Comparison of ENCODE assay signal across 19 cellular contexts in the genomic region with DNA sequence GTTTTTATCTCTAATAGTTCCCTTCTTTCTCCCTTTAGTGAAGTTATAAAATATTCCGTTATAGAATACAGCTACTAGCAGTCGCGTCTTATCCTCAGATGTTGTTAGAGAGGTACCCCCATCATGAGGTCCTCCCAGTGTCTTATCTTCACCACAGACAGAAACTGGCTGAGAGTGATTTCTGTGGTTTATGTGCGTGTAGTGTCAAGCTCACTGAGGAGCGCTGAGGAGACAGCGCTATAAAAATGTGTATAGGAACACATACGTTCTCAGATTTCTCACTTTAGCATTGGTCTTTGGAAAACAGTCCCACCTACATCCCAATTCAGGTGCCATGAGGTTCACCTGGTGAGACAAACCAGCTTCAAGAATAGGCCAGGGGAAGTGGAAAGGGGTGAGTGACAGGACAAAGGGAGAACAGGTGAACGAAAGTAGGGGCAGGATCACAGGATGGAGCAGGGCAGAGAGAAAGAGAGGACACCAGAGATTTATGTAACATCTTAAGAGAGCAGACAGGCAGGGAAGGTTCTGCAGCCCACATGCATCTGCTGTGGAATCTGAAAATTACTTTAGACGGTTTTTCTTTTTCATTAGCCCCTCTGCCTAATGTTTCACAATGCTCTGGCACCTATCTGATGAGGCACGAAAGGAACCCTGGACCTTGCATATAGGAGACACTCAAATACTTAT. TPM values are rescaled to one million over a fixed set of nuclear protein-coding genes. Genes with fewer than 3 reads are reported as not detected.
DNase-seq lines count a peak whose midpoint lies in the region; ATAC-seq and TF ChIP-seq lines count a peak whose summit lies in the region.
"Had no signal": no experiment of that assay in that cellular context is flagged by ENCODE, and none has a peak within 500 bp of the region (broad histone marks: within the 10 kb centered on the region; RNA-seq: fewer than 3 reads in every experiment).

No MANE protein-coding gene starts in this region.

- H3K27me3 ChIP-seq in KMS-11 (ENCODE audit: insufficient read depth, low read depth) (peaks cover 3% of the 10 kb centered on the region; the same call in 1 of the 2 replicates), sigmoid colon (no peaks in the 10 kb centered on the region), testis (no peaks in the 10 kb centered on the region), smooth muscle cell (ENCODE audit: low read depth) (no peaks in the 10 kb centered on the region)
- H3K27me3 ChIP-seq: adrenal gland had no signal

- H3K9ac ChIP-seq in KMS-11 (no peak overlapping the region), smooth muscle cell (ENCODE audit: low read depth) (no peak overlapping the region)

- no peak overlapping the region for H3K27ac ChIP-seq in KMS-11
- peak overlapping the region; percentile 0 to 100 (median 99) for H3K27ac ChIP-seq in sigmoid colon
- no peak overlapping the region for H3K27ac ChIP-seq in testis
- no peak overlapping the region for H3K27ac ChIP-seq in smooth muscle cell (ENCODE audit: low read depth)
- H3K27ac ChIP-seq: adrenal gland had no signal

- no peaks in the 10 kb centered on the region for H3K36me3 ChIP-seq in KMS-11 (ENCODE audit: insufficient read depth)
- peaks cover 0 to 8% (median 4%) of the 10 kb centered on the region in 4 donors for H3K36me3 ChIP-seq in sigmoid colon
- H3K36me3 ChIP-seq in testis (ENCODE audit: low read depth, missing control alignments): no peaks in the 10 kb centered on the region
- H3K36me3 ChIP-seq in smooth muscle cell (ENCODE audit: low read depth): no peaks in the 10 kb centered on the region
- H3K36me3 ChIP-seq: adrenal gland had no signal

- no peaks in the 10 kb centered on the region for H3K27me3 Mint-ChIP-seq in activated T-cell treated with anti-CD3 and anti-CD28 coated beads, Interleukin-2, amount 50 U/mL, for 4 hours (ENCODE audit: low read depth)
- peaks cover 8% of the 10 kb centered on the region for H3K27me3 Mint-ChIP-seq in brain
- H3K27me3 Mint-ChIP-seq: activated T-cell treated with anti-CD3 and anti-CD28 coated beads, Interleukin-2, amount 50 U/mL, for 24 hours had no signal

- 0 out of 2 replicates have a peak overlapping the region, but pooled peaks have one; percentile 4 for H3K4me2 ChIP-seq in KMS-11
- no peak overlapping the region for H3K4me2 ChIP-seq in smooth muscle cell

- no peak for TF ChIP-seq POLR2A in sigmoid colon (IDR thresholded peaks at IDR 0.05)
- TF ChIP-seq POLR2A in testis (IDR thresholded peaks at IDR 0.05): no peak

- TF ChIP-seq EP300 in sigmoid colon (IDR thresholded peaks at IDR 0.05): no peak

- H3F3A ChIP-seq in smooth muscle cell (ENCODE audit: low read depth): peaks cover 8% of the 10 kb centered on the region

- peaks cover 2% of the 10 kb centered on the region for H3K36me3 Mint-ChIP-seq in activated T-cell treated with anti-CD3 and anti-CD28 coated beads, Interleukin-2, amount 50 U/mL, for 4 hours (ENCODE audit: insufficient read depth)
- peaks cover 21% of the 10 kb centered on the region for H3K36me3 Mint-ChIP-seq in brain

- H3K4me3 ChIP-seq in KMS-11 (IDR thresholded peaks at IDR 0.05; ENCODE audit: insufficient read depth, low read depth, low read length) (no peak overlapping the region), sigmoid colon (no peak overlapping the region), testis (no peak overlapping the region), smooth muscle cell (no peak overlapping the region)
- H3K4me3 ChIP-seq: adrenal gland had no signal

- H3K4me3 Mint-ChIP-seq in activated T-cell treated with anti-CD3 and anti-CD28 coated beads, Interleukin-2, amount 50 U/mL, for 4 hours: peak overlapping the region; percentile 27
- peak overlapping the region; percentile 38 to 58 (median 51) for H3K4me3 Mint-ChIP-seq in brain
- H3K4me3 Mint-ChIP-seq: activated T-cell treated with anti-CD3 and anti-CD28 coated beads, Interleukin-2, amount 50 U/mL, for 24 hours; HFFc6 had no signal

- ATAC-seq in activated T-cell treated with anti-CD3 and anti-CD28 coated beads, Interleukin-2, amount 50 U/mL, for 4 hours: no peak
- ATAC-seq in HG02642 (IDR thresholded peaks at IDR 0.05; ENCODE audit: poor library complexity, unreplicated experiment): no peak

- H2AFZ ChIP-seq in KMS-11 (ENCODE audit: low read depth) (no peak overlapping the region), smooth muscle cell (ENCODE audit: low read depth) (no peak overlapping the region)

- WGBS in sigmoid colon, 2 donors: 71 to 87% methylated on average over 10 of the region's 10 CpGs
- WGBS in testis, 2 donors: 65 to 79% methylated on average over 10 of the region's 10 CpGs
- 55% methylated on average over 10 of the region's 10 CpGs for WGBS in smooth muscle cell (ENCODE audit: low lambda C conversion rate)

- H3K9me3 ChIP-seq in sigmoid colon (no peaks in the 10 kb centered on the region), testis (no peaks in the 10 kb centered on the region), smooth muscle cell (replicated peaks; ENCODE audit: low read depth) (no peaks in the 10 kb centered on the region)
- H3K9me3 ChIP-seq: adrenal gland had no signal

- H3K79me2 ChIP-seq in KMS-11 (ENCODE audit: insufficient read depth, low read depth) (0 out of 2 replicates have a peak, but pooled peaks cover 4% of the 10 kb centered on the region), smooth muscle cell (ENCODE audit: low read depth) (peaks cover 17% of the 10 kb centered on the region)

- peak overlapping the region in 4 of 5 experiments; percentile 19 to 84 (median 66) for H3K27ac Mint-ChIP-seq in brain
- H3K27ac Mint-ChIP-seq: activated T-cell treated with anti-CD3 and anti-CD28 coated beads, Interleukin-2, amount 50 U/mL, for 24 hours; HFFc6 had no signal

- H3K9me3 Mint-ChIP-seq in activated T-cell treated with anti-CD3 and anti-CD28 coated beads, Interleukin-2, amount 50 U/mL, for 4 hours: no peaks in the 10 kb centered on the region
- peaks cover 0 to 3% (median 0%) of the 10 kb centered on the region in 5 experiments for H3K9me3 Mint-ChIP-seq in brain
- H3K9me3 Mint-ChIP-seq: activated T-cell treated with anti-CD3 and anti-CD28 coated beads, Interleukin-2, amount 50 U/mL, for 24 hours; HFFc6 had no signal

- H3K4me1 ChIP-seq in KMS-11 (ENCODE audit: low read depth, poor library complexity, severe bottlenecking) (peaks cover 34% of the 10 kb centered on the region), sigmoid colon (peaks cover 0 to 20% (median 7%) of the 10 kb centered on the region in 4 donors), testis (peaks cover 8% of the 10 kb centered on the region), smooth muscle cell (ENCODE audit: low read depth) (peaks cover 4% of the 10 kb centered on the region)

- no peaks in the 10 kb centered on the region for H4K20me1 ChIP-seq in KMS-11 (ENCODE audit: insufficient read depth)
- H4K20me1 ChIP-seq in smooth muscle cell (ENCODE audit: low read depth): peaks cover 8% of the 10 kb centered on the region

- intact Hi-C loops in sigmoid colon (cut with DNase I): loop anchor here (5.0 kb wide), 1 partner anchor 80 kb away; a partner anchor contains a TSS
- intact Hi-C loops in testis (cut with DNase I; ENCODE audit: low total_unique reads): no loop called here

- H3K4me1 Mint-ChIP-seq in activated T-cell treated with anti-CD3 and anti-CD28 coated beads, Interleukin-2, amount 50 U/mL, for 4 hours (ENCODE audit: low read depth): peaks cover 46% of the 10 kb centered on the region
- peaks cover 42% of the 10 kb centered on the region for H3K4me1 Mint-ChIP-seq in brain

- TF ChIP-seq CTCF in KMS-11 (conservative IDR thresholded peaks at IDR 0.05; ENCODE audit: low read depth, low read length) (no peak), brain (conservative IDR thresholded peaks at IDR 0.05) (no peak), sigmoid colon (IDR thresholded peaks at IDR 0.05) (no peak), testis (IDR thresholded peaks at IDR 0.05) (no peak), smooth muscle cell (IDR thresholded peaks at IDR 0.05; ENCODE audit: borderline replicate concordance, insufficient read depth, poor library complexity, severe bottlenecking) (no peak)

- DNase-seq in activated T-cell treated with anti-CD3 and anti-CD28 coated beads, Interleukin-2, amount 50 U/mL, for 4 hours: no peak
- no peak for DNase-seq in activated T-cell treated with anti-CD3 and anti-CD28 coated beads, Interleukin-2, amount 50 U/mL, for 48 hours
- no peak for DNase-seq in sigmoid colon
- DNase-seq in testis: no peak
- no peak for DNase-seq in smooth muscle cell (lab: John Stamatoyannopoulos, UW; ENCODE audit: unreplicated experiment)
- DNase-seq: activated T-cell treated with anti-CD3 and anti-CD28 coated beads, Interleukin-2, amount 50 U/mL, for 24 hours; adrenal gland; DND-41; HFFc6; hypothalamus; kidney glomerular epithelial cell; mesendoderm; NCI-H2081 treated with DMSO at 0.1 percent for 48 hours; NCI-H526 treated with DMSO at 0.1 percent for 48 hours; SIG-M5; stimulated activated CD4-positive, alpha-beta T cell treated with anti-CD3 and anti-CD28 coated beads, Interleukin-15, amount 100 ng/mL, for 24 hours had no signal

RNA-seq across cellular contexts. Expression of a gene that starts 2.7 kb away (rescaled TPM):
- 10 to 100 TPM; 16.6 to 20.9 (median 17.7) TPM for total RNA-seq in activated T-cell treated with anti-CD3 and anti-CD28 coated beads, Interleukin-2, amount 50 U/mL, for 4 hours
- polyA plus RNA-seq in brain (ENCODE audit: insufficient read depth, low read depth, low replicate concordance) (84.5 TPM), sigmoid colon (10 to 100 TPM; 14.1 to 65.0 (median 28.2) TPM), testis (ENCODE audit: insufficient read depth, low read depth, low replicate concordance) (283 TPM), smooth muscle cell (75.5 and 81.0 TPM in 2 replicates)
- total RNA-seq in sigmoid colon (100 to 1,000 TPM; 251 to 402 (median 338) TPM), testis (100 to 1,000 TPM in 1 of 2 donors, 10 to 100 TPM in 1; 83.5 to 175 TPM), smooth muscle cell (44.1 and 48.5 TPM in 2 replicates)

Comparison
In these comparisons a context has a peak if more than half of its experiments do, and no peak if none do; other contexts are left out.
1. H3K27ac ChIP-seq: peak in sigmoid colon (4 of 4); none in KMS-11 (single experiment), testis (0 of 2) and smooth muscle cell (single experiment).